6 cellular contexts compared by ENCODE assay signal in the genomic region with DNA sequence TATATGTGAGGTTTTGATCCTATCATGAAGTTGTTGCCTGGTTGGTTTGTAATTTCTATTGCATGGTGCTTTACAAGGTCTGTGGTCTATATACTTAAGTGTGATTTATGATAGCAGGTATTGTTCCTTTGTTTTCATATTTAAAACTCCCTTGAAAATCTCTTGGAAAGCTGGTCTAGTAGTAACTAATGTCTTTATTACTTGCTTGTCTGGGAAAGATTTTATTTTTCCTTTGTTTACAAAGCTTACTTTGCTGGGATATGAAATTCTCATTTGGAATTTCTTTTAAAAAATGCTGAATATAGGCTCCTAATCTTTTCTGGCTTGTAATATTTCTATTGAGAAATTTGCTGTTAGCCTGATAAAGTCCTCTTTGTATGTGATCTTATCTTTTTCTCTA.
"Had no signal": no experiment of that assay in that cellular context is flagged by ENCODE, and none has a peak within 500 bp of the region (broad histone marks: within the 10 kb centered on the region; RNA-seq: fewer than 3 reads in every experiment).

No MANE protein-coding gene starts in this region.

- DNase-seq: IMR-90, KBM-7, KG1 had no signal

- H3K36me3 Mint-ChIP-seq: IgD-negative memory B cell had no signal

- H3K4me1 Mint-ChIP-seq: IgD-negative memory B cell had no signal

- H3K27ac Mint-ChIP-seq: IgD-negative memory B cell had no signal

- H3K4me3 ChIP-seq: K562 had no signal

- H3K4me3 Mint-ChIP-seq: IgD-negative memory B cell had no signal

- H3K27ac ChIP-seq: HL-60 had no signal

- H3K27me3 Mint-ChIP-seq: IgD-negative memory B cell had no signal
